In the genomic region with DNA sequence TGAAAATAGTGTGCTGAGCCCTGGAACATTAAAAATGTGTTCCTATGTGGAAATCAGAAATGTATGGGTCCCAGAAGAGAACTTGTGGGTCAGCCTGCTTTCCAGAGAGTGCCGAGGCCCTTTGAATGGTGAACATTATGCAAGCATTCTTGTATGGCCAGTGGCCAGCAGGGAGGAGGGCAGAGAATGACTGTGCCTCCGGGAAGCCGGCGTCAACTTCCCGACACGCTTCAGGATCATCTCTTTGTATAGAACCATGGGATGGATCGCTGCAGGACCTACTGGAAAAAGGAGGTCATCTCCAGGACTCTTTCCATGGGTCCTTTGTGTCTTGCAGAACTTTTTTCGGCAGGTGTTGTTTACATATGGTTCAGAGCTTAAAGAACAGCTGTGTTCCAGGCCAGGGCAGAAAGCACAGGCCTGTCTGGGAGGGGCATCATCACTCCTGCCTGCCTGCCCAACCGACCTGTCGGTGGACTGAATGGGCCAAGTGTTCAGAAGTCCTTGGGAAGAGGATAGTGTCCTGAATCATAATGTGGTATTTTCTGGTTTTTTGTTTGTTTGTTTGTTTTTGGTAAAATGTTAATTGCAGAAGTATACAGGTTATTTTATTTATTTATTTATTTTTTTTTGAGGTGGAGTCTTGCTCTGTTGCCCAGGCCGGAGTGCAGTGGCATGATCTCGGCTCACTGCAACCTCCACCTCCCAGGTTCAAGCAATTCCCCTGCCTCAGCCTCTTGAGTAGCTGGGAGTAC, we compare ENCODE assay signal across 1 cellular context.
TF ChIP-seq lines count a peak whose summit lies in the region.

No MANE protein-coding gene starts in this region.

TF ChIP-seq in HepG2, 621 proteins besides CTCF, POLR2A, EP300 and RAD21 (continued from another document):
- no peak; the same call in 1 of the 2 replicates for TF ChIP-seq ZNF12 (CRISPR knock-in tag; IDR thresholded peaks at IDR 0.05)
